8 cellular contexts compared by ENCODE assay signal in the genomic region with DNA sequence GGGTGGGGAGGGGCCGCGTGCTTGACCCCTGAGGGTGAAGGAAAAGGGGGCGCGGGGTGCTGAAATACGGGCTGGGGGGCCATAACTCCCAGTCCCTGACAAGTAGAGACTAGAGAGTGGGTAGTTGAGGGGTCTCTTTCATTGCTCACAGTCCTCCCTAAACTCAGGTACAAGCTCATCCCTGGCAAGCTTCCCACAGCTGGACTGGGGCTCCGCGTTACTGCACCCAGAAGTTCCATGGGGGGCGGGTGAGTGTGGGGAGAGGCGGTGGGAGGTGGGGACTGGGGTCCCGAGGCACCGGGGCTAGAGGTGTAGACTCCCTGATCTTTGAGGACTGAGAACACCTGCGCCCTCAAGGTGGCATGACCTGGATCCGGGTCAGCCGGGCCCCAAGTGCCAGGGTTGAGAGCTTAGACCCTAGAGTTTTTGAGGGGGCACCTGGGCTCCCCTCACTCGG. TPM values are rescaled to one million over a fixed set of nuclear protein-coding genes. Genes with fewer than 3 reads are reported as not detected.
DNase-seq lines count a peak whose midpoint lies in the region; ATAC-seq, FAIRE-seq and TF ChIP-seq lines count a peak whose summit lies in the region.

No MANE protein-coding gene starts in this region.

- TF ChIP-seq POLR2A in Peyer's patch (IDR thresholded peaks at IDR 0.05) (no peak), esophagus muscularis mucosa (IDR thresholded peaks at IDR 0.05; ENCODE audit: low read depth) (no peak)

- H3K4me1 ChIP-seq in Caco-2 (peaks cover 26% of the 10 kb centered on the region), Peyer's patch (peaks cover 0 to 22% (median 5%) of the 10 kb centered on the region in 4 donors), esophagus muscularis mucosa (peaks cover 15 to 46% (median 44%) of the 10 kb centered on the region in 4 donors), pancreas (peaks cover 0 to 3% (median 0%) of the 10 kb centered on the region in 3 donors)

- H3K9me3 ChIP-seq in Caco-2, result no peaks in the 10 kb centered on the region
- H3K9me3 ChIP-seq in Peyer's patch, result no peaks in the 10 kb centered on the region
- no peaks in the 10 kb centered on the region for H3K9me3 ChIP-seq in esophagus muscularis mucosa
- no peaks in the 10 kb centered on the region for H3K9me3 ChIP-seq in pancreas

- no peak for TF ChIP-seq EP300 in esophagus muscularis mucosa (IDR thresholded peaks at IDR 0.05)

- H3K36me3 Mint-ChIP-seq in Caco-2 (ENCODE audit: insufficient read depth, unreplicated experiment), result peaks cover 28% of the 10 kb centered on the region

- DNase-seq in Caco-2 (no peak), Peyer's patch (peak in 2 of 3 donors; percentile 24 to 54), esophagus muscularis mucosa (ENCODE audit: extremely low spot score) (no peak), pancreas (peak in 5 of 6 donors; percentile 37 to 82 (median 56)), NCI-H2171 (lab: John Stamatoyannopoulos, UW) (no peak), cortex of kidney (lab: John Stamatoyannopoulos, UW) (no peak), anterior cingulate cortex (lab: John Stamatoyannopoulos, UW) (no peak), GM19238 (ENCODE audit: insufficient read length, low spot score) (no peak)

- H3K9me3 Mint-ChIP-seq in Caco-2 (ENCODE audit: unreplicated experiment), result no peaks in the 10 kb centered on the region

- H3K27me3 Mint-ChIP-seq in Caco-2 (ENCODE audit: insufficient read depth, unreplicated experiment), result no peaks in the 10 kb centered on the region

- H3K4me3 Mint-ChIP-seq in Caco-2 (ENCODE audit: unreplicated experiment), result peak overlapping the region; percentile 74

- FAIRE-seq in pancreas (lab: Jason Lieb, UNC), result no peak

- no peak for ATAC-seq in pancreas

- peaks cover 12% of the 10 kb centered on the region for H3K4me1 Mint-ChIP-seq in Caco-2 (ENCODE audit: low read depth, unreplicated experiment)

- peak overlapping the region; percentile 36 for H3K27ac Mint-ChIP-seq in Caco-2 (ENCODE audit: unreplicated experiment)

- TF ChIP-seq CTCF in Caco-2 (IDR thresholded peaks at IDR 0.05; ENCODE audit: insufficient read depth in 1 of 2, low read depth in 1 of 2, low read length in 1 of 2, severe bottlenecking in 1 of 2, unreplicated experiment in 1 of 2) (no peak), Peyer's patch (IDR thresholded peaks at IDR 0.05) (no peak), esophagus muscularis mucosa (IDR thresholded peaks at IDR 0.05) (no peak), pancreas (IDR thresholded peaks at IDR 0.05) (no peak)

- H3K4me3 ChIP-seq in Caco-2 (ENCODE audit: low read depth, low read length) (peak overlapping the region; percentile 80), Peyer's patch (peak overlapping the region; percentile 48 to 75 (median 70)), esophagus muscularis mucosa (peak overlapping the region; percentile 59 to 80 (median 62)), pancreas (peak overlapping the region; percentile 42 to 59 (median 50))

- H3K27me3 ChIP-seq in Caco-2 (replicated peaks; ENCODE audit: control insufficient read depth, insufficient read depth, low read length), result no peaks in the 10 kb centered on the region
- H3K27me3 ChIP-seq in Peyer's patch, result no peaks in the 10 kb centered on the region
- H3K27me3 ChIP-seq in esophagus muscularis mucosa, result no peaks in the 10 kb centered on the region
- no peaks in the 10 kb centered on the region for H3K27me3 ChIP-seq in pancreas

- POLR2A ChIA-PET in Caco-2 (lab: Charles Lee), result interaction anchor here (1.1 kb wide), 1 partner anchor 18 kb away, joined by 3 read pairs; no protein-coding TSS in a partner anchor

- intact Hi-C loops in Caco-2 (cut with micrococcal nuclease; ENCODE audit: unreplicated experiment) (loop anchor here (1.0 to 5.0 kb wide), 2 partner anchors 15 to 96 kb away; partner anchors contain the start of gene TMEM147), esophagus muscularis mucosa (cut with DNase I) (loop anchor here (2.0 kb wide), 1 partner anchor 14 kb away; the partner anchor contains the start of gene RBM42), pancreas (cut with DNase I) (no loop called here)

- TSS peak; percentile 2 for BruUV-seq in Caco-2 (replicated peaks; lab: Mats Ljungman, UMichigan)

- 64% methylated on average over 5 of the region's 15 CpGs for WGBS in esophagus muscularis mucosa
- 24 to 31% methylated on average over 15 of the region's 15 CpGs for WGBS in pancreas, 2 donors

- peak overlapping the region; percentile 86 to 93 (median 88) for H3K27ac ChIP-seq in Peyer's patch
- peak overlapping the region; percentile 83 to 95 (median 88) for H3K27ac ChIP-seq in esophagus muscularis mucosa (replicated peaks in 1 of 4)
- H3K27ac ChIP-seq in pancreas, result peak overlapping the region; percentile 81 to 88 (median 86)

- CTCF ChIA-PET in Caco-2 (lab: Charles Lee), result interaction anchor here (0.6 to 1.4 kb wide), 3 partner anchors 42 to 132 kb away, joined by 3 to 5 read pairs (median 4); no protein-coding TSS in a partner anchor

- H3K36me3 ChIP-seq in Caco-2 (ENCODE audit: control insufficient read depth, insufficient read depth, low read length), result no peaks in the 10 kb centered on the region
- H3K36me3 ChIP-seq in Peyer's patch, result peaks cover 0 to 4% (median 0%) of the 10 kb centered on the region in 3 donors
- peaks cover 1 to 6% (median 5%) of the 10 kb centered on the region in 4 donors for H3K36me3 ChIP-seq in esophagus muscularis mucosa
- peaks cover 0 to 5% (median 0%) of the 10 kb centered on the region in 3 donors for H3K36me3 ChIP-seq in pancreas

RNA-seq across cellular contexts. Expression of gene ETV2, which starts 1.3 kb away (rescaled TPM):
- total RNA-seq in Caco-2 (2022), result 0.77 and 1.3 TPM in 2 replicates
- 1 to 10 TPM in 2 of 4 donors, not detected in 2; 1.6 to 1.8 TPM for total RNA-seq in Peyer's patch
- 1 to 10 TPM in 1 of 4 donors, not detected in 3; 3.4 TPM for total RNA-seq in esophagus muscularis mucosa
- 1 to 10 TPM in 3 of 6 donors, under 1 TPM in 3; 0.32 to 1.5 (median 0.99) TPM for total RNA-seq in pancreas
- 1 to 10 TPM; 1.5 to 4.1 TPM for polyA plus RNA-seq in pancreas

RNA-seq across cellular contexts. Expression of gene COX6B1, which starts 5.3 kb away (rescaled TPM):
- total RNA-seq in Caco-2 (2022), result 551 and 639 TPM in 2 replicates
- total RNA-seq in Peyer's patch, result 100 to 1,000 TPM; 462 to 930 (median 787) TPM
- total RNA-seq in esophagus muscularis mucosa, result 100 to 1,000 TPM; 205 to 508 (median 313) TPM
- 100 to 1,000 TPM; 119 to 164 (median 147) TPM for total RNA-seq in pancreas
- 100 to 1,000 TPM; 328 to 491 TPM for polyA plus RNA-seq in pancreas

RNA-seq across cellular contexts. Expression of gene RBM42, which starts 14.0 kb away (rescaled TPM):
- 140 and 165 TPM in 2 replicates for total RNA-seq in Caco-2 (2022)
- total RNA-seq in Peyer's patch, result 10 to 100 TPM; 57.3 to 64.4 (median 63.1) TPM
- total RNA-seq in esophagus muscularis mucosa, result 100 to 1,000 TPM in 2 of 4 donors, 10 to 100 TPM in 2; 63.1 to 112 (median 95.2) TPM
- total RNA-seq in pancreas, result 10 to 100 TPM; 18.2 to 34.0 (median 28.3) TPM
- polyA plus RNA-seq in pancreas, result 10 to 100 TPM; 38.1 to 38.6 TPM

RNA-seq across cellular contexts. Expression of gene UPK1A, which starts 23.5 kb away (rescaled TPM):
- total RNA-seq in Caco-2 (2022) (not detected in 2 replicates), Peyer's patch (not detected), esophagus muscularis mucosa (not detected), pancreas (not detected)
- under 1 TPM in 1 of 2 donors, not detected in 1; 0.16 TPM for polyA plus RNA-seq in pancreas

RNA-seq across cellular contexts. Expression of gene HAUS5, which starts 30.3 kb away (rescaled TPM):
- 26.4 and 27.9 TPM in 2 replicates for total RNA-seq in Caco-2 (2022)
- total RNA-seq in Peyer's patch, result 10 to 100 TPM in 2 of 4 donors, 1 to 10 TPM in 2; 2.8 to 42.9 (median 8.3) TPM
- 1 to 10 TPM; 3.7 to 4.7 (median 4.3) TPM for total RNA-seq in esophagus muscularis mucosa
- 10 to 100 TPM in 1 of 6 donors, 1 to 10 TPM in 5; 5.6 to 10.6 (median 6.5) TPM for total RNA-seq in pancreas
- polyA plus RNA-seq in pancreas, result 10 to 100 TPM; 22.1 to 22.5 TPM

Comparison
In these comparisons a context has a peak if more than half of its experiments do, and no peak if none do; other contexts are left out.
1. DNase-seq: peak in Peyer's patch (2 of 3) and pancreas (5 of 6); none in Caco-2 (0 of 2), esophagus muscularis mucosa (single experiment), NCI-H2171 (single experiment), cortex of kidney (single experiment), anterior cingulate cortex (0 of 58) and GM19238 (single experiment).
2. intact Hi-C loops: an anchor here in Caco-2 (1.0 to 5.0 kb wide) and esophagus muscularis mucosa (2.0 kb wide); none called in pancreas.
3. Peak in every context shown above with its lines, with median percentiles within 50 percentile points of each other: H3K4me3 ChIP-seq and H3K27ac ChIP-seq.